18 cellular contexts compared by ENCODE assay signal in genomic region chr11:83127309-83127636, GRCh38.
"Had no signal": no experiment of that assay in that cellular context is flagged by ENCODE, and none has a peak within 500 bp of the region (broad histone marks: within the 10 kb centered on the region; RNA-seq: fewer than 3 reads in every experiment).

No MANE protein-coding gene starts in this region.

- FAIRE-seq: islet of Langerhans, small intestine, TTC549 had no signal

- ATAC-seq: body of pancreas; lower lobe of right lung; naive thymus-derived CD8-positive, alpha-beta T cell; right lobe of liver had no signal

- DNase-seq: activated CD4-positive, alpha-beta T cell treated with anti-CD3 and anti-CD28 coated beads, Interleukin-2, amount 50 U/mL, for 4 hours; activated naive CD8-positive, alpha-beta T cell treated with anti-CD3 and anti-CD28 coated beads, Interleukin-2, amount 10 ng/mL, durations not matched to agents 7 days and 5 days; activated T-cell treated with anti-CD3 and anti-CD28 coated beads for 4 hours; body of pancreas; caudate nucleus; endodermal cell; foreskin melanocyte; glutamatergic neuron; hippocampal formation; lower lobe of right lung; naive thymus-derived CD8-positive, alpha-beta T cell; ovary; right lobe of liver; small intestine; stimulated activated CD4-positive, alpha-beta T cell treated with anti-CD3 and anti-CD28 coated beads, Interleukin-15, amount 100 ng/mL, for 24 hours; stimulated activated CD4-positive, alpha-beta T cell treated with anti-CD3 and anti-CD28 coated beads, Interleukin-2, amount 100 ng/mL, for 48 hours had no signal
